In genomic region chr12:71655907-71656306, GRCh38 we compare ENCODE assay signal across 16 cellular contexts. TPM values are rescaled to one million over a fixed set of nuclear protein-coding genes. Genes with fewer than 3 reads are reported as not detected.
A peak's percentile ranks its signal among the peaks of the same experiment; 100 is the strongest.
DNase-seq lines count a peak whose midpoint lies in the region; ATAC-seq and TF ChIP-seq lines count a peak whose summit lies in the region.
"Had no signal": no experiment of that assay in that cellular context is flagged by ENCODE, and none has a peak within 500 bp of the region (broad histone marks: within the 10 kb centered on the region; RNA-seq: fewer than 3 reads in every experiment).

No MANE protein-coding gene starts in this region.

- WGBS in IMR-90 (ENCODE audit: extremely low coverage in 2 of 2, insufficient read length in 1 of 2), 2 experiments, result no CpG with 5 or more reads among the region's 1 CpG

- no peak overlapping the region for H3K27ac ChIP-seq in IMR-90 (ENCODE audit: insufficient read depth, low read length)
- H3K27ac ChIP-seq in neural cell (ENCODE audit: low read length), result no peak overlapping the region
- H3K27ac ChIP-seq: dorsolateral prefrontal cortex, upper lobe of right lung, WERI-Rb-1 had no signal

- no peak overlapping the region for H3K9ac ChIP-seq in IMR-90 (ENCODE audit: low read depth, low read length)
- H3K9ac ChIP-seq in adipocyte (ENCODE audit: low read length), result no peak overlapping the region
- H3K9ac ChIP-seq in neural cell (ENCODE audit: low read length), result no peak overlapping the region
- H3K9ac ChIP-seq: SK-N-SH had no signal

- H3K56ac ChIP-seq in IMR-90 (ENCODE audit: extremely low read depth, insufficient read depth, low read length), result no peak overlapping the region

- TF ChIP-seq RAD21 in IMR-90 (IDR thresholded peaks at IDR 0.05; ENCODE audit: low read length) (no peak), neural cell (conservative IDR thresholded peaks at IDR 0.05) (no peak)

- H2AFZ ChIP-seq in IMR-90 (replicated peaks; ENCODE audit: low read length, poor library complexity), result no peak overlapping the region
- no peak overlapping the region for H2AFZ ChIP-seq in neural cell (ENCODE audit: low read depth, low read length)

- 0 out of 2 replicates have a peak overlapping the region, but pooled peaks have one; percentile 39 for H3K23ac ChIP-seq in IMR-90 (ENCODE audit: low read depth, low read length)

- no peak overlapping the region for H3K14ac ChIP-seq in IMR-90 (replicated peaks; ENCODE audit: low read depth, low read length)

- H4K20me1 ChIP-seq in IMR-90 (ENCODE audit: insufficient read depth, low read length) (peaks cover 37% of the 10 kb centered on the region), neural cell (ENCODE audit: insufficient read depth) (no peaks in the 10 kb centered on the region)

- H3K4me2 ChIP-seq in IMR-90 (ENCODE audit: low read depth, low read length), result peak overlapping the region; percentile 55
- H3K4me2 ChIP-seq in neural cell (ENCODE audit: low read length), result no peak overlapping the region
- H3K4me2 ChIP-seq: SK-N-SH had no signal

- no peak overlapping the region for H2BK5ac ChIP-seq in IMR-90 (ENCODE audit: low read depth, low read length, poor library complexity, severe bottlenecking)

- no peak overlapping the region for H4K8ac ChIP-seq in IMR-90 (ENCODE audit: low read depth in 2 of 2, low read length in 2 of 2)

- H3K27me3 Mint-ChIP-seq in activated CD8-positive, alpha-beta memory T cell treated with anti-CD3 and anti-CD28 coated beads, Interleukin-2, amount 10 ng/mL, durations not matched to agents 7 days and 5 days, result no peaks in the 10 kb centered on the region
- H3K27me3 Mint-ChIP-seq in glutamatergic neuron (ENCODE audit: unreplicated experiment), result no peaks in the 10 kb centered on the region

- ATAC-seq in activated CD8-positive, alpha-beta memory T cell treated with anti-CD3 and anti-CD28 coated beads, Interleukin-2, amount 10 ng/mL, durations not matched to agents 7 days and 5 days, result no peak
- no peak for ATAC-seq in IMR-90 (ENCODE audit: low read depth)
- ATAC-seq in GM21528 (IDR thresholded peaks at IDR 0.05; ENCODE audit: low FRiP score, unreplicated experiment), result no peak
- ATAC-seq: upper lobe of right lung had no signal

- H3K4me1 ChIP-seq in IMR-90 (ENCODE audit: control insufficient read depth, insufficient read depth, low read length) (0 out of 2 replicates have a peak, but pooled peaks cover 3% of the 10 kb centered on the region), adipocyte (ENCODE audit: control insufficient read depth, insufficient read depth, low read length) (peaks cover 26% of the 10 kb centered on the region)

- peak overlapping the region; percentile 34 for H3K27ac Mint-ChIP-seq in activated CD8-positive, alpha-beta memory T cell treated with anti-CD3 and anti-CD28 coated beads, Interleukin-2, amount 10 ng/mL, durations not matched to agents 7 days and 5 days
- H3K27ac Mint-ChIP-seq in glutamatergic neuron (ENCODE audit: unreplicated experiment), result no peak overlapping the region

- H2AK5ac ChIP-seq in IMR-90 (ENCODE audit: low read depth, low read length), result no peak overlapping the region

- no peak overlapping the region for H3K4me3 Mint-ChIP-seq in activated CD8-positive, alpha-beta memory T cell treated with anti-CD3 and anti-CD28 coated beads, Interleukin-2, amount 10 ng/mL, durations not matched to agents 7 days and 5 days
- no peak overlapping the region for H3K4me3 Mint-ChIP-seq in glutamatergic neuron (ENCODE audit: unreplicated experiment)

- peaks cover 2 to 18% of the 10 kb centered on the region in 2 experiments; a peak in 2 of 4 replicates for H3K79me1 ChIP-seq in IMR-90 (ENCODE audit: low read depth in 1 of 2, low read length in 2 of 2)

- TF ChIP-seq EP300 in neural cell (conservative IDR thresholded peaks at IDR 0.05; ENCODE audit: poor library complexity, severe bottlenecking), result no peak

- no peaks in the 10 kb centered on the region for H3F3A ChIP-seq in neural cell (ENCODE audit: insufficient read depth, low read length, poor library complexity, severe bottlenecking)

- TF ChIP-seq POLR2A in IMR-90 (IDR thresholded peaks at IDR 0.05; ENCODE audit: low read depth, low read length), result no peak

- BruUV-seq in IMR-90 (replicated peaks; lab: Mats Ljungman, UMichigan), result no TSS peak

- H3K27me3 ChIP-seq in IMR-90 (ENCODE audit: control insufficient read depth, insufficient read depth, low read length) (no peaks in the 10 kb centered on the region), adipocyte (replicated peaks; ENCODE audit: control insufficient read depth, insufficient read depth, low read length) (no peaks in the 10 kb centered on the region), neural cell (ENCODE audit: insufficient read depth, low read depth, low read length) (no peaks in the 10 kb centered on the region)
- H3K27me3 ChIP-seq: dorsolateral prefrontal cortex, upper lobe of right lung had no signal

- dilution Hi-C loops in IMR-90 (cut with HindIII; ENCODE audit: low sequenced_read_pairs, unreplicated experiment), result no loop called here

- H3K9me3 Mint-ChIP-seq in activated CD8-positive, alpha-beta memory T cell treated with anti-CD3 and anti-CD28 coated beads, Interleukin-2, amount 10 ng/mL, durations not matched to agents 7 days and 5 days (ENCODE audit: low read depth), result no peaks in the 10 kb centered on the region
- no peaks in the 10 kb centered on the region for H3K9me3 Mint-ChIP-seq in glutamatergic neuron (ENCODE audit: unreplicated experiment)

- H4K5ac ChIP-seq in IMR-90 (ENCODE audit: low read depth, low read length), result no peak overlapping the region

- H3K18ac ChIP-seq in IMR-90 (ENCODE audit: low read depth, low read length), result no peak overlapping the region

- no peaks in the 10 kb centered on the region for H3K9me1 ChIP-seq in IMR-90 (ENCODE audit: insufficient read depth, low read length)

- CTCF ChIA-PET in activated CD8-positive, alpha-beta memory T cell treated with anti-CD3 and anti-CD28 coated beads, Interleukin-2, amount 10 ng/mL, durations not matched to agents 7 days and 5 days (lab: Charles Lee), result interaction anchor here (1.6 kb wide), 1 partner anchor 32 kb away, joined by 3 read pairs; no protein-coding TSS in a partner anchor
- CTCF ChIA-PET in IMR-90 (lab: Yijun Ruan, JAX), result no interaction called here

- no peak overlapping the region for H2BK20ac ChIP-seq in IMR-90 (ENCODE audit: low read depth, low read length)

- DNase-seq in activated CD8-positive, alpha-beta memory T cell treated with anti-CD3 and anti-CD28 coated beads, Interleukin-2, amount 10 ng/mL, durations not matched to agents 7 days and 5 days, result no peak
- no peak for DNase-seq in activated CD8-positive, alpha-beta memory T cell treated with anti-CD3 and anti-CD28 coated beads, Interleukin-2, amount 50 U/mL, for 4 hours
- no peak for DNase-seq in IMR-90
- no peak for DNase-seq in adipocyte (ENCODE audit: low read depth)
- DNase-seq in DMS153 treated with DMSO at 0.1 percent for 48 hours (lab: John Stamatoyannopoulos, UW; ENCODE audit: unreplicated experiment), result no peak
- DNase-seq in glutamatergic neuron, result no peak
- DNase-seq: dorsolateral prefrontal cortex, kidney glomerular epithelial cell, NCI-H1048, NCI-H2107, NCI-H526 treated with DMSO at 0.1 percent for 48 hours, SK-N-SH, upper lobe of right lung, WERI-Rb-1 had no signal

- POLR2A ChIA-PET in IMR-90 (lab: Charles Lee; ENCODE audit: unreplicated experiment), result interaction anchor here (0.6 kb wide), 1 partner anchor 115 kb away, joined by 3 read pairs; no protein-coding TSS in a partner anchor

- no peaks in the 10 kb centered on the region for H3K9me2 ChIP-seq in neural cell (ENCODE audit: insufficient read depth, low read length)
- H3K9me2 ChIP-seq: SK-N-SH had no signal

- H3K4me1 Mint-ChIP-seq in activated CD8-positive, alpha-beta memory T cell treated with anti-CD3 and anti-CD28 coated beads, Interleukin-2, amount 10 ng/mL, durations not matched to agents 7 days and 5 days, result peaks cover 43% of the 10 kb centered on the region
- no peaks in the 10 kb centered on the region for H3K4me1 Mint-ChIP-seq in glutamatergic neuron (ENCODE audit: low read depth, unreplicated experiment)

- in situ Hi-C loops in IMR-90 (cut with MboI; ENCODE audit: low sequenced_read_pairs), result loop anchor here (25.0 kb wide), 1 partner anchor 606 kb away; the partner anchor contains the start of gene TRHDE

- peaks cover 7% of the 10 kb centered on the region for H3K9me3 ChIP-seq in IMR-90 (ENCODE audit: control insufficient read depth, insufficient read depth, low read length)
- peaks cover 9% of the 10 kb centered on the region for H3K9me3 ChIP-seq in adipocyte (ENCODE audit: control insufficient read depth, low read length)
- H3K9me3 ChIP-seq in neural cell (ENCODE audit: low read length), result no peaks in the 10 kb centered on the region
- H3K9me3 ChIP-seq: upper lobe of right lung had no signal

- H2AK9ac ChIP-seq in IMR-90 (replicated peaks; ENCODE audit: low read depth, low read length, poor library complexity), result no peak overlapping the region

- TF ChIP-seq CTCF in IMR-90 (conservative IDR thresholded peaks at IDR 0.05; ENCODE audit: low read depth, low read length), result no peak
- TF ChIP-seq CTCF in neural cell (IDR thresholded peaks at IDR 0.05; ENCODE audit: poor library complexity, severe bottlenecking), result no peak
- no peak for TF ChIP-seq CTCF in glutamatergic neuron (IDR thresholded peaks at IDR 0.05; ENCODE audit: partially characterized antibody, unreplicated experiment)

- H4K91ac ChIP-seq in IMR-90 (ENCODE audit: insufficient read depth, low read depth, low read length), result no peak overlapping the region

- H3K4ac ChIP-seq in IMR-90 (ENCODE audit: low read depth, low read length), result no peak overlapping the region

- no peak overlapping the region for H2BK15ac ChIP-seq in IMR-90 (ENCODE audit: low read depth, low read length)

- peaks cover 28% of the 10 kb centered on the region for H3K36me3 Mint-ChIP-seq in activated CD8-positive, alpha-beta memory T cell treated with anti-CD3 and anti-CD28 coated beads, Interleukin-2, amount 10 ng/mL, durations not matched to agents 7 days and 5 days
- peaks cover 21% of the 10 kb centered on the region for H3K36me3 Mint-ChIP-seq in glutamatergic neuron (ENCODE audit: unreplicated experiment)

- H3K79me2 ChIP-seq in neural cell (replicated peaks; ENCODE audit: insufficient read depth, low read length), result peaks cover 51% of the 10 kb centered on the region

- no peak overlapping the region for H2BK120ac ChIP-seq in IMR-90 (ENCODE audit: low read depth, low read length)

- H3K36me3 ChIP-seq in IMR-90 (ENCODE audit: control insufficient read depth, insufficient read depth, low read length), result peaks cover 27% of the 10 kb centered on the region
- peaks cover 88% of the 10 kb centered on the region for H3K36me3 ChIP-seq in adipocyte (ENCODE audit: control insufficient read depth, insufficient read depth, low read length, severe bottlenecking)
- peaks cover 14% of the 10 kb centered on the region for H3K36me3 ChIP-seq in neural cell (ENCODE audit: insufficient read depth, low read length)

- no peak overlapping the region for H3K4me3 ChIP-seq in IMR-90 (ENCODE audit: insufficient read depth, low read depth, low read length)
- peak overlapping the region; percentile 20 for H3K4me3 ChIP-seq in adipocyte (ENCODE audit: low read length)
- peak overlapping the region; percentile 25 for H3K4me3 ChIP-seq in neural cell (ENCODE audit: low read length)
- H3K4me3 ChIP-seq: dorsolateral prefrontal cortex, upper lobe of right lung had no signal

- intact Hi-C loops in IMR-90 (cut with micrococcal nuclease), result no loop called here

RNA-seq across cellular contexts. Expression of gene ZFC3H1, which starts 7.7 kb away (rescaled TPM):
- 10 to 100 TPM; 54.6 to 79.2 TPM for total RNA-seq in activated CD8-positive, alpha-beta memory T cell treated with anti-CD3 and anti-CD28 coated beads, Interleukin-2, amount 10 ng/mL, durations not matched to agents 7 days and 5 days
- total RNA-seq in IMR-90 (2012; rRNA removed), result 16.8 and 28.6 TPM in 2 replicates
- 16.8 and 23.3 TPM in 2 replicates for polyA plus RNA-seq in IMR-90 (2012; rRNA removed)
- 3.9 and 5.0 TPM in 2 replicates for polyA plus RNA-seq in IMR-90 (2012; cell fraction: cytosol; rRNA removed)
- 30.3 and 186 TPM in 2 replicates for polyA plus RNA-seq in IMR-90 (2012; cell fraction: nucleus; rRNA removed; ENCODE audit: low replicate concordance)
- 45.5 and 70.2 TPM in 2 replicates for polyA plus RNA-seq in neural cell
- 61.8 and 77.2 TPM in 2 replicates for polyA minus RNA-seq in neural cell
- total RNA-seq in glutamatergic neuron (ENCODE audit: unreplicated experiment), result 66.7 TPM

RNA-seq across cellular contexts. Expression of gene THAP2, which starts 8.2 kb away (rescaled TPM):
- total RNA-seq in activated CD8-positive, alpha-beta memory T cell treated with anti-CD3 and anti-CD28 coated beads, Interleukin-2, amount 10 ng/mL, durations not matched to agents 7 days and 5 days, result 1 to 10 TPM; 6.9 to 8.1 TPM
- total RNA-seq in IMR-90 (2012; rRNA removed), result 1.4 and 2.8 TPM in 2 replicates
- 1.7 and 2.5 TPM in 2 replicates for polyA plus RNA-seq in IMR-90 (2012; rRNA removed)
- 0.66 and 1.2 TPM in 2 replicates for polyA plus RNA-seq in IMR-90 (2012; cell fraction: cytosol; rRNA removed)
- 1.4 and 4.3 TPM in 2 replicates for polyA plus RNA-seq in IMR-90 (2012; cell fraction: nucleus; rRNA removed; ENCODE audit: low replicate concordance)
- 15.5 and 15.8 TPM in 2 replicates for polyA plus RNA-seq in neural cell
- 34.3 and 35.8 TPM in 2 replicates for polyA minus RNA-seq in neural cell
- total RNA-seq in glutamatergic neuron (ENCODE audit: unreplicated experiment), result 7.9 TPM

RNA-seq across cellular contexts. Expression of gene TMEM19, which starts 30.0 kb away (rescaled TPM):
- 10 to 100 TPM; 16.5 to 16.6 TPM for total RNA-seq in activated CD8-positive, alpha-beta memory T cell treated with anti-CD3 and anti-CD28 coated beads, Interleukin-2, amount 10 ng/mL, durations not matched to agents 7 days and 5 days
- total RNA-seq in IMR-90 (2012; rRNA removed) (28.7 and 43.9 TPM in 2 replicates), glutamatergic neuron (ENCODE audit: unreplicated experiment) (13.7 TPM)
- polyA plus RNA-seq in IMR-90 (2012; rRNA removed) (8.9 and 11.4 TPM in 2 replicates), neural cell (18.4 and 24.2 TPM in 2 replicates)
- 1.1 and 3.1 TPM in 2 replicates for polyA plus RNA-seq in IMR-90 (2012; cell fraction: cytosol; rRNA removed)
- 0.57 and 4.3 TPM in 2 replicates for polyA plus RNA-seq in IMR-90 (2012; cell fraction: nucleus; rRNA removed; ENCODE audit: low replicate concordance)
- polyA minus RNA-seq in neural cell, result 46.9 and 48.9 TPM in 2 replicates
